ENCODE assay signal across 15 cellular contexts in genomic region chr9:135821733-135822382, GRCh38.
"Had no signal": no experiment of that assay in that cellular context is flagged by ENCODE, and none has a peak within 500 bp of the region (broad histone marks: within the 10 kb centered on the region; RNA-seq: fewer than 3 reads in every experiment).

No MANE protein-coding gene starts in this region.

- DNase-seq: activated CD4-positive, alpha-beta T cell treated with anti-CD3 and anti-CD28 coated beads, Interleukin-2, amount 50 U/mL, for 1 hour; activated CD8-positive, alpha-beta memory T cell treated with anti-CD3 and anti-CD28 coated beads, Interleukin-2, amount 50 U/mL, for 48 hours; activated effector memory CD4-positive, alpha-beta T cell treated with Interleukin-2 at 50 U/mL for 16 hours; activated naive CD4-positive, alpha-beta T cell treated with anti-CD3 and anti-CD28 coated beads, Interleukin-2, amount 50 U/mL, for 16 hours; cerebellar nuclear complex; effector CD8-positive, alpha-beta T cell; psoas muscle; trophoblast cell had no signal

- H3K4me1 ChIP-seq: ascending aorta, esophagus muscularis mucosa, gastroesophageal sphincter, psoas muscle, suprapubic skin had no signal

- ATAC-seq: gastroesophageal sphincter; natural killer cell treated with Interleukin-12 subunit alpha and Interleukin-12 subunit beta and Interleukin-15 and Interleukin-18, amount 100 ng/mL, for 72 hours; psoas muscle; right cardiac atrium had no signal

- H3K9me3 ChIP-seq: ascending aorta, esophagus muscularis mucosa, gastroesophageal sphincter, psoas muscle, suprapubic skin had no signal

- H3K4me3 ChIP-seq: ascending aorta, esophagus muscularis mucosa, gastroesophageal sphincter, psoas muscle, skin epidermis, suprapubic skin had no signal

- H3K27ac ChIP-seq: ascending aorta, esophagus muscularis mucosa, gastroesophageal sphincter, psoas muscle, skin epidermis, suprapubic skin had no signal

- H3K27me3 ChIP-seq: ascending aorta, esophagus muscularis mucosa, gastroesophageal sphincter, suprapubic skin had no signal
